In the genomic region with DNA sequence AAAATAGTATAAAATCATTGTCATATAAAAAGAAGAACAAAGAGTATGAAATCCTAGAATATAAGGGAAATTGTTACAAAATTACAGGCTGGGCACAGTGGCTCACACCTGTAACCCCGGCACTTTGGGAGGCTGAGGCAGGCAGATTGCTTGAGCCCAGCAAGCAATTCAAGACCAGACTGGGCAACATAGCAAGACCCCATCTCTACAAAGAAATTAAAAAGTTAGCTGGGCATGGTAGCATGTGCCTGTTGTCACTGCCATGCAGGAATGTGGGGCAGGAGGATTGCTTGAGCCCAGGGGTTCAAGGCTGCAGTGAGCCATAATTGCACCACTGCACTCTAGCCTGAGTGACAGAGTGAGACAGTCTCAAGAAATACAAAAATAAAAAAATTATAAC, we compare ENCODE assay signal across 28 cellular contexts.
"Had no signal": no experiment of that assay in that cellular context is flagged by ENCODE, and none has a peak within 500 bp of the region (broad histone marks: within the 10 kb centered on the region; RNA-seq: fewer than 3 reads in every experiment).

No MANE protein-coding gene starts in this region.

- H3K4me1 ChIP-seq: stomach, suprapubic skin, testis, thyroid gland, tibial artery, tibial nerve, transverse colon, upper lobe of left lung, upper lobe of right lung, uterus, vagina had no signal

- H3K4me3 ChIP-seq: stomach, suprapubic skin, testis, thoracic aorta, thyroid gland, tibial artery, tibial nerve, transverse colon, upper lobe of left lung, upper lobe of right lung, uterus, vagina had no signal

- H3K9me3 ChIP-seq: stomach, suprapubic skin, testis, thoracic aorta, thyroid gland, tibial artery, tibial nerve, transverse colon, upper lobe of left lung, upper lobe of right lung, uterus, vagina had no signal

- H3K4me3 Mint-ChIP-seq: stimulated activated effector memory CD8-positive, alpha-beta T cell treated with anti-CD3 and anti-CD28 coated beads, Interleukin-12 subunit alpha, Interleukin-12 subunit beta, amount 100 ng/mL, for 72 hours; stimulated activated memory B cell treated with anti-CD40 and anti-IgM and Interleukin-4, amounts not matched to agents 10 μg/mL and 1 μg/mL and 100 μg/mL, for 72 hours; stimulated activated naive B cell treated with anti-CD40 and anti-IgM and Interleukin-4, amounts not matched to agents 10 μg/mL and 1 μg/mL and 100 μg/mL, for 72 hours; stimulated activated naive CD8-positive, alpha-beta T cell treated with anti-CD3 and anti-CD28 coated beads, Interleukin-15, Interleukin-2, amounts not matched to agents 100 ng/mL and 50 ng/mL, for 24 hours; type B pancreatic cell had no signal

- H3K36me3 ChIP-seq: stomach, suprapubic skin, thoracic aorta, thyroid gland, tibial artery, tibial nerve, transverse colon, upper lobe of left lung, upper lobe of right lung, uterus, vagina had no signal

- H3K27me3 Mint-ChIP-seq: stimulated activated memory B cell treated with anti-CD40 and anti-IgM and Interleukin-4, amounts not matched to agents 10 μg/mL and 1 μg/mL and 100 μg/mL, for 72 hours; stimulated activated naive B cell treated with anti-CD40 and anti-IgM and Interleukin-4, amounts not matched to agents 10 μg/mL and 1 μg/mL and 100 μg/mL, for 72 hours; stimulated activated naive CD8-positive, alpha-beta T cell treated with anti-CD3 and anti-CD28 coated beads, Interleukin-15, Interleukin-2, amounts not matched to agents 100 ng/mL and 50 ng/mL, for 24 hours; type B pancreatic cell had no signal

- H3K4me1 Mint-ChIP-seq: stimulated activated effector memory CD8-positive, alpha-beta T cell treated with anti-CD3 and anti-CD28 coated beads, Interleukin-12 subunit alpha, Interleukin-12 subunit beta, amount 100 ng/mL, for 72 hours; stimulated activated memory B cell treated with anti-CD40 and anti-IgM and Interleukin-4, amounts not matched to agents 10 μg/mL and 1 μg/mL and 100 μg/mL, for 72 hours; stimulated activated naive B cell treated with anti-CD40 and anti-IgM and Interleukin-4, amounts not matched to agents 10 μg/mL and 1 μg/mL and 100 μg/mL, for 72 hours had no signal

- ATAC-seq: stimulated activated effector memory CD8-positive, alpha-beta T cell treated with anti-CD3 and anti-CD28 coated beads, Interleukin-12 subunit alpha, Interleukin-12 subunit beta, amount 100 ng/mL, for 72 hours; stimulated activated memory B cell treated with anti-CD40 and anti-IgM and Interleukin-4, amounts not matched to agents 10 μg/mL and 1 μg/mL and 100 μg/mL, for 72 hours; stimulated activated naive B cell treated with anti-CD40 and anti-IgM and Interleukin-4, amounts not matched to agents 10 μg/mL and 1 μg/mL and 100 μg/mL, for 72 hours; stimulated activated naive CD8-positive, alpha-beta T cell treated with anti-CD3 and anti-CD28 coated beads, Interleukin-15, Interleukin-2, amounts not matched to agents 100 U/mL and 50 U/mL, for 24 hours; upper lobe of right lung had no signal

- H3K27ac ChIP-seq: stomach, suprapubic skin, testis, thoracic aorta, thyroid gland, tibial artery, tibial nerve, transverse colon, upper lobe of left lung, upper lobe of right lung, uterus, vagina had no signal

- H3K9me3 Mint-ChIP-seq: stimulated activated effector memory CD8-positive, alpha-beta T cell treated with anti-CD3 and anti-CD28 coated beads, Interleukin-12 subunit alpha, Interleukin-12 subunit beta, amount 100 ng/mL, for 72 hours; stimulated activated memory B cell treated with anti-CD40 and anti-IgM and Interleukin-4, amounts not matched to agents 10 μg/mL and 1 μg/mL and 100 μg/mL, for 72 hours; stimulated activated naive B cell treated with anti-CD40 and anti-IgM and Interleukin-4, amounts not matched to agents 10 μg/mL and 1 μg/mL and 100 μg/mL, for 72 hours; stimulated activated naive CD8-positive, alpha-beta T cell treated with anti-CD3 and anti-CD28 coated beads, Interleukin-15, Interleukin-2, amounts not matched to agents 100 ng/mL and 50 ng/mL, for 24 hours; type B pancreatic cell had no signal

- H3K27ac Mint-ChIP-seq: stimulated activated effector memory CD8-positive, alpha-beta T cell treated with anti-CD3 and anti-CD28 coated beads, Interleukin-12 subunit alpha, Interleukin-12 subunit beta, amount 100 ng/mL, for 72 hours; stimulated activated memory B cell treated with anti-CD40 and anti-IgM and Interleukin-4, amounts not matched to agents 10 μg/mL and 1 μg/mL and 100 μg/mL, for 72 hours; stimulated activated naive B cell treated with anti-CD40 and anti-IgM and Interleukin-4, amounts not matched to agents 10 μg/mL and 1 μg/mL and 100 μg/mL, for 72 hours; stimulated activated naive CD8-positive, alpha-beta T cell treated with anti-CD3 and anti-CD28 coated beads, Interleukin-15, Interleukin-2, amounts not matched to agents 100 ng/mL and 50 ng/mL, for 24 hours; type B pancreatic cell had no signal

- FAIRE-seq: urothelium cell line had no signal

- DNase-seq: stimulated activated CD4-positive, alpha-beta T cell treated with anti-CD3 and anti-CD28 coated beads, Interleukin-2, amount 100 ng/mL, for 48 hours; stimulated activated CD4-positive, alpha-beta T cell treated with anti-CD3 and anti-CD28 coated beads, Interleukin-4, amount 100 ng/mL, for 1 hour; stimulated activated CD4-positive, alpha-beta T cell treated with anti-CD3 and anti-CD28 coated beads, Interleukin-4, amount 100 ng/mL, for 24 hours; stimulated activated CD4-positive, alpha-beta T cell treated with anti-CD3 and anti-CD28 coated beads, Interleukin-4, amount 100 ng/mL, for 4 hours; stimulated activated CD8-positive, alpha-beta memory T cell treated with anti-CD3 and anti-CD28 coated beads, Interleukin-4, amount 100 ng/mL, for 48 hours; stimulated activated naive B cell treated with anti-CD40 and anti-IgM and Interleukin-4, amounts not matched to agents 10 μg/mL and 1 μg/mL and 100 μg/mL, for 72 hours; stimulated activated naive CD4-positive, alpha-beta T cell; stimulated activated naive CD4-positive, alpha-beta T cell treated with Interleukin-2 at 50 U/mL for 16 hours; stimulated activated naive CD8-positive, alpha-beta T cell treated with anti-CD3 and anti-CD28 coated beads, Interleukin-15, Interleukin-2, amounts not matched to agents 100 U/mL and 50 U/mL, for 24 hours; stomach; substantia nigra; testis; thyroid gland; tibial artery; transverse colon; trophoblast cell; upper lobe of left lung; upper lobe of right lung; uterus had no signal

- H3K27me3 ChIP-seq: stomach, suprapubic skin, testis, thyroid gland, tibial artery, tibial nerve, transverse colon, upper lobe of left lung, upper lobe of right lung, uterus, vagina had no signal
